ENCODE assay signal across 29 cellular contexts in genomic region chr14:73965206-73965605, GRCh38.
"Had no signal": no experiment of that assay in that cellular context is flagged by ENCODE, and none has a peak within 500 bp of the region (broad histone marks: within the 10 kb centered on the region; RNA-seq: fewer than 3 reads in every experiment).

No MANE protein-coding gene starts in this region.

- H3K27me3 ChIP-seq: body of pancreas, breast epithelium, SJCRH30 had no signal

- FAIRE-seq: astrocyte, K562 had no signal

- H3K27me3 Mint-ChIP-seq: activated naive CD8-positive, alpha-beta T cell treated with anti-CD3 and anti-CD28 coated beads for 36 hours; activated T-cell treated with anti-CD3 and anti-CD28 coated beads, Interleukin-2, amount 50 U/mL, for 24 hours had no signal

- H3K9me3 ChIP-seq: body of pancreas, breast epithelium, SJCRH30 had no signal

- DNase-seq: activated CD4-positive, alpha-beta T cell treated with anti-CD3 and anti-CD28 coated beads for 1 hour; activated CD4-positive, alpha-beta T cell treated with anti-CD3 and anti-CD28 coated beads for 48 hours; activated CD4-positive, alpha-beta T cell treated with anti-CD3 and anti-CD28 coated beads, Interleukin-2, amount 50 U/mL, for 48 hours; activated CD4-positive, CD25-positive, alpha-beta regulatory T cell; activated CD8-positive, alpha-beta T cell treated with anti-CD3 and anti-CD28 coated beads, Interleukin-2, amount 10 ng/mL, durations not matched to agents 7 days and 5 days; activated gamma-delta T cell treated with Interleukin-2 at 50 U/mL for 16 hours; activated naive CD4-positive, alpha-beta T cell treated with anti-CD3 and anti-CD28 coated beads for 36 hours; activated naive CD8-positive, alpha-beta T cell treated with anti-CD3 and anti-CD28 coated beads for 36 hours; activated T-cell treated with anti-CD3 and anti-CD28 coated beads, Interleukin-2, amount 50 U/mL, for 24 hours; body of pancreas; NCI-H1092 treated with DMSO at 0.1 percent for 48 hours; NCI-H1417; NCI-H146; NCI-H187; NCI-H2029 treated with DMSO at 0.1 percent for 48 hours; NCI-H2107; NCI-H2171; NCI-H510A treated with DMSO at 0.1 percent for 48 hours; NCI-H69; SHP77; SJCRH30; T1000; WERI-Rb-1 had no signal

- H3K27ac Mint-ChIP-seq: activated CD8-positive, alpha-beta T cell treated with anti-CD3 and anti-CD28 coated beads, Interleukin-2, amount 10 ng/mL, durations not matched to agents 7 days and 5 days; activated naive CD4-positive, alpha-beta T cell treated with anti-CD3 and anti-CD28 coated beads for 36 hours; activated T-helper 1 cell treated with anti-CD3 and anti-CD28 coated beads, Interleukin-12 subunit alpha, Interleukin-12 subunit beta, Interleukin-2, Interleukin-4 antibody, amounts not matched to agents 30 ng/mL and 10 ng/mL and 1 ng/mL, durations not matched to agents 14 hours and 24 hours and 36 hours had no signal

- H3K4me3 ChIP-seq: body of pancreas, breast epithelium, K562, SJCRH30, SK-N-MC had no signal

- H3K4me1 Mint-ChIP-seq: activated naive CD8-positive, alpha-beta T cell treated with anti-CD3 and anti-CD28 coated beads for 36 hours had no signal

- ATAC-seq: activated CD8-positive, alpha-beta T cell treated with anti-CD3 and anti-CD28 coated beads, Interleukin-2, amount 10 ng/mL, durations not matched to agents 7 days and 5 days; body of pancreas; K562; Panc1 had no signal

- H3K9me3 Mint-ChIP-seq: activated naive CD4-positive, alpha-beta T cell treated with anti-CD3 and anti-CD28 coated beads for 36 hours; activated naive CD8-positive, alpha-beta T cell treated with anti-CD3 and anti-CD28 coated beads for 36 hours; activated T-cell treated with anti-CD3 and anti-CD28 coated beads, Interleukin-2, amount 50 U/mL, for 24 hours; activated T-helper 1 cell treated with anti-CD3 and anti-CD28 coated beads, Interleukin-12 subunit alpha, Interleukin-12 subunit beta, Interleukin-2, Interleukin-4 antibody, amounts not matched to agents 30 ng/mL and 10 ng/mL and 1 ng/mL, durations not matched to agents 14 hours and 24 hours and 36 hours had no signal

- H3K4me1 ChIP-seq: body of pancreas, breast epithelium had no signal

- H3K4me3 Mint-ChIP-seq: activated CD8-positive, alpha-beta T cell treated with anti-CD3 and anti-CD28 coated beads, Interleukin-2, amount 10 ng/mL, durations not matched to agents 7 days and 5 days; activated naive CD4-positive, alpha-beta T cell treated with anti-CD3 and anti-CD28 coated beads for 36 hours; activated naive CD8-positive, alpha-beta T cell treated with anti-CD3 and anti-CD28 coated beads for 36 hours; activated T-cell treated with anti-CD3 and anti-CD28 coated beads, Interleukin-2, amount 50 U/mL, for 24 hours; activated T-helper 1 cell treated with anti-CD3 and anti-CD28 coated beads, Interleukin-12 subunit alpha, Interleukin-12 subunit beta, Interleukin-2, Interleukin-4 antibody, amounts not matched to agents 30 ng/mL and 10 ng/mL and 1 ng/mL, durations not matched to agents 14 hours and 24 hours and 36 hours had no signal

- H3K27ac ChIP-seq: body of pancreas, breast epithelium, SJCRH30, SK-N-MC, WERI-Rb-1 had no signal
